In genomic region chr10:117778241-117778640, GRCh38 we compare ENCODE assay signal across 27 cellular contexts.
"Had no signal": no experiment of that assay in that cellular context is flagged by ENCODE, and none has a peak within 500 bp of the region (broad histone marks: within the 10 kb centered on the region; RNA-seq: fewer than 3 reads in every experiment).

No MANE protein-coding gene starts in this region.

- H3K4me1 Mint-ChIP-seq: memory B cell had no signal

- H3K27ac Mint-ChIP-seq: memory B cell had no signal

- FAIRE-seq: colon, endometrium, islet of Langerhans, keratinocyte had no signal

- H3K27ac ChIP-seq: coronary artery, dorsolateral prefrontal cortex, epithelial cell of prostate, esophagus squamous epithelium, gastrocnemius medialis, heart right ventricle, left lung, lower lobe of right lung had no signal

- H3K27me3 ChIP-seq: esophagus squamous epithelium, gastrocnemius medialis, left lung had no signal

- H3K4me3 Mint-ChIP-seq: memory B cell had no signal

- H3K36me3 ChIP-seq: esophagus squamous epithelium, gastrocnemius medialis, heart right ventricle, left lung, lower lobe of right lung had no signal

- H3K36me3 Mint-ChIP-seq: memory B cell had no signal

- DNase-seq: dermis blood vessel endothelial cell; dorsolateral prefrontal cortex; effector CD4-positive, alpha-beta T cell; effector memory CD4-positive, alpha-beta T cell; erythroblast; esophagus squamous epithelium; foreskin fibroblast; foreskin melanocyte; gastrocnemius medialis; glutamatergic neuron; head of caudate nucleus; heart right ventricle; hippocampal formation; left cardiac atrium; left lung; left ventricle myocardium superior; lower lobe of right lung; mesendoderm; midbrain had no signal

- H3K4me1 ChIP-seq: esophagus squamous epithelium, gastrocnemius medialis, heart right ventricle, left lung, lower lobe of right lung had no signal

- H3K4me3 ChIP-seq: coronary artery, dorsolateral prefrontal cortex, esophagus squamous epithelium, gastrocnemius medialis, heart right ventricle, left lung, lower lobe of right lung had no signal

- H3K9me3 ChIP-seq: esophagus squamous epithelium, gastrocnemius medialis, heart right ventricle, left lung, lower lobe of right lung had no signal

- ATAC-seq: esophagus mucosa, gastrocnemius medialis, heart right ventricle, left cardiac atrium, left lung, left ventricle myocardium superior, lower lobe of right lung had no signal
